In the genomic region with DNA sequence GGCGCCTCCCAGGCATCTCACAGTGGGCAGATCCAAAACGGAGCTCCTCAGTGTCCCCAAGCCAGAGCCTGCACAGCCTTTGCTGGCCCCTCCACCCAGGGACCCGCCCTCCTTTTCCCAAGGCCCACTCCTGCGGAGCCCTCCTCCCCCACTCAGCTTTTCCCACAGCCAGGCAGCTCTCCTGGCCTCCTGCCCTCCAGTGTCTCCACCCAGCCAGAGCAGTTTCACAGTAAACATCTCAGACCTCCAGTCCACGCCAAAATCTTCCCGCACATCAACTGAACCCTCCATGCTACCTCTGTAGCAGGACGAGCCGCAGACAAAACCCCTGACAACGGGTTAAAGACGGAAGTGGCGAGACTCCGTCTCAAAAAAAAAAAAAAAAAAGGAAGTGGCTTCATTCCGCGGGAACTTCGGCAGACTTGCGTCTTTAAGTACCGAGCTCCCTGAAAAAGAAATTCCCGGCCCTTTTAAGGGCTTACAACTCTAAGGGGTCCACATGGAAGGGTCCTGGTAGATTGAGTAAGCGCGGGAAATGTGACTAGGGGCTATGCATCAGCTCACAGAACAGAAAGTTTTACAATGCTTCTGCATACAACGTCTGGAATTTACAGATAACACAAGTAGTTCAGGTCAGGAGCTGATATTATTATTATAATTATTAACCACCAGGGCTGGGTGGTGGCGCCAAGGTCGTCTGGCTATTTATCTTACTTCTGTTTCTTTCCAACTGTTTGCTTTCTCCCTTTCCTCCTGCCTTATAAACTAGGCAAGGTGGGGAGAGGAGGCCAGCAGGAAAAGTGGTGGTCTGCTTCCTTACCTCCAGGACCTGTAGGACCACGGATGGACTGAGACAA, we compare ENCODE assay signal across 1 cellular context.
TF ChIP-seq lines count a peak whose summit lies in the region.

No MANE protein-coding gene starts in this region.

TF ChIP-seq in WTC11, 78 proteins besides CTCF, POLR2A, EP300 and RAD21 (continued from another document):
- TF ChIP-seq, protein P1, sequence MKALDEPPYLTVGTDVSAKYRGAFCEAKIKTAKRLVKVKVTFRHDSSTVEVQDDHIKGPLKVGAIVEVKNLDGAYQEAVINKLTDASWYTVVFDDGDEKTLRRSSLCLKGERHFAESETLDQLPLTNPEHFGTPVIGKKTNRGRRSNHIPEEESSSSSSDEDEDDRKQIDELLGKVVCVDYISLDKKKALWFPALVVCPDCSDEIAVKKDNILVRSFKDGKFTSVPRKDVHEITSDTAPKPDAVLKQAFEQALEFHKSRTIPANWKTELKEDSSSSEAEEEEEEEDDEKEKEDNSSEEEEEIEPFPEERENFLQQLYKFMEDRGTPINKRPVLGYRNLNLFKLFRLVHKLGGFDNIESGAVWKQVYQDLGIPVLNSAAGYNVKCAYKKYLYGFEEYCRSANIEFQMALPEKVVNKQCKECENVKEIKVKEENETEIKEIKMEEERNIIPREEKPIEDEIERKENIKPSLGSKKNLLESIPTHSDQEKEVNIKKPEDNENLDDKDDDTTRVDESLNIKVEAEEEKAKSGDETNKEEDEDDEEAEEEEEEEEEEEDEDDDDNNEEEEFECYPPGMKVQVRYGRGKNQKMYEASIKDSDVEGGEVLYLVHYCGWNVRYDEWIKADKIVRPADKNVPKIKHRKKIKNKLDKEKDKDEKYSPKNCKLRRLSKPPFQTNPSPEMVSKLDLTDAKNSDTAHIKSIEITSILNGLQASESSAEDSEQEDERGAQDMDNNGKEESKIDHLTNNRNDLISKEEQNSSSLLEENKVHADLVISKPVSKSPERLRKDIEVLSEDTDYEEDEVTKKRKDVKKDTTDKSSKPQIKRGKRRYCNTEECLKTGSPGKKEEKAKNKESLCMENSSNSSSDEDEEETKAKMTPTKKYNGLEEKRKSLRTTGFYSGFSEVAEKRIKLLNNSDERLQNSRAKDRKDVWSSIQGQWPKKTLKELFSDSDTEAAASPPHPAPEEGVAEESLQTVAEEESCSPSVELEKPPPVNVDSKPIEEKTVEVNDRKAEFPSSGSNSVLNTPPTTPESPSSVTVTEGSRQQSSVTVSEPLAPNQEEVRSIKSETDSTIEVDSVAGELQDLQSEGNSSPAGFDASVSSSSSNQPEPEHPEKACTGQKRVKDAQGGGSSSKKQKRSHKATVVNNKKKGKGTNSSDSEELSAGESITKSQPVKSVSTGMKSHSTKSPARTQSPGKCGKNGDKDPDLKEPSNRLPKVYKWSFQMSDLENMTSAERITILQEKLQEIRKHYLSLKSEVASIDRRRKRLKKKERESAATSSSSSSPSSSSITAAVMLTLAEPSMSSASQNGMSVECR (CRISPR knock-in tag; IDR thresholded peaks at IDR 0.05; ENCODE audit: borderline replicate concordance) = no peak
- TF ChIP-seq JUN (CRISPR knock-in tag; IDR thresholded peaks at IDR 0.05) (no peak), FOXK1 (CRISPR knock-in tag; IDR thresholded peaks at IDR 0.05) (no peak), GRHL2 (CRISPR knock-in tag; IDR thresholded peaks at IDR 0.05; ENCODE audit: insufficient replicate concordance, severe bottlenecking) (no peak), ZNF138 (CRISPR knock-in tag; conservative IDR thresholded peaks at IDR 0.05) (no peak), JAZF1 (CRISPR knock-in tag; IDR thresholded peaks at IDR 0.05) (no peak), SP1 (CRISPR knock-in tag; conservative IDR thresholded peaks at IDR 0.05) (no peak), RELA (CRISPR knock-in tag; IDR thresholded peaks at IDR 0.05; ENCODE audit: borderline replicate concordance) (no peak), EMX1 (CRISPR knock-in tag; IDR thresholded peaks at IDR 0.05) (no peak), ZNF423 (CRISPR knock-in tag; IDR thresholded peaks at IDR 0.05) (no peak)
TF ChIP-seq in WTC11: peak in this region for 0.
